ENCODE assay signal across 8 cellular contexts in genomic region chr2:231613655-231614558, GRCh38. TPM values are rescaled to one million over a fixed set of nuclear protein-coding genes. Genes with fewer than 3 reads are reported as not detected.
A peak's percentile ranks its signal among the peaks of the same experiment; 100 is the strongest.
DNase-seq lines count a peak whose midpoint lies in the region; ATAC-seq, FAIRE-seq and TF ChIP-seq lines count a peak whose summit lies in the region.

No MANE protein-coding gene starts in this region.

- POLR2A ChIA-PET in GM10248 (lab: Yijun Ruan, JAX): interaction anchor here (0.6 to 4.2 kb wide), 9 partner anchors 59 to 149 kb away, joined by 3 to 33 read pairs (median 6); partner anchors contain the start of gene PTMA

- peaks cover 19% of the 10 kb centered on the region for H3K4me1 Mint-ChIP-seq in T-helper 17 cell

- DNase-seq in GM10248 (ENCODE audit: extremely low spot score) (peak; percentile 91), H54 (ENCODE audit: insufficient read length, low spot score) (peak; percentile 80), T-helper 17 cell (peak; percentile 33 to 53 (median 50)), ascending aorta (ENCODE audit: low spot score in 2 of 2) (peak; percentile 61 to 96), hepatocyte (ENCODE audit: low spot score) (peak; percentile 95), renal cortical epithelial cell (ENCODE audit: low read depth) (peak; percentile 56), WERI-Rb-1 (no peak)

- no peak overlapping the region for H2AFZ ChIP-seq in Loucy (ENCODE audit: low read length)
- H2AFZ ChIP-seq in hepatocyte: peak overlapping the region; percentile 87

- H3K4me3 ChIP-seq in Loucy (ENCODE audit: low read length, poor library complexity, severe bottlenecking): peak overlapping the region; percentile 91
- H3K4me3 ChIP-seq in ascending aorta: peak overlapping the region; percentile 51 to 61
- peak overlapping the region; percentile 37 for H3K4me3 ChIP-seq in hepatocyte
- H3K4me3 ChIP-seq in WERI-Rb-1 (ENCODE audit: low read depth, low read length): no peak overlapping the region

- H3K27ac ChIP-seq in ascending aorta (peak overlapping the region; percentile 96 to 100), hepatocyte (peak overlapping the region; percentile 99), WERI-Rb-1 (no peak overlapping the region)

- H4K20me1 ChIP-seq in Loucy (ENCODE audit: insufficient read depth, low read length, poor library complexity, severe bottlenecking) (no peaks in the 10 kb centered on the region), hepatocyte (ENCODE audit: insufficient read depth, poor library complexity, severe bottlenecking) (no peaks in the 10 kb centered on the region)

- peak overlapping the region; percentile 92 for H3K4me3 Mint-ChIP-seq in T-helper 17 cell

- TF ChIP-seq CTCF in GM10248 (IDR thresholded peaks at IDR 0.05; ENCODE audit: control extremely low read depth, extremely low read depth, low read depth, missing control alignments): peak; percentile 17
- 0 out of 2 replicates have a peak, but pooled peaks have one; percentile 23 for TF ChIP-seq CTCF in Loucy (conservative IDR thresholded peaks at IDR 0.05; ENCODE audit: low read length)
- TF ChIP-seq CTCF in ascending aorta (IDR thresholded peaks at IDR 0.05): peak; percentile 27 to 41 (median 29)
- TF ChIP-seq CTCF in hepatocyte (IDR thresholded peaks at IDR 0.05; ENCODE audit: poor library complexity): peak; percentile 30
- TF ChIP-seq CTCF in WERI-Rb-1 (IDR thresholded peaks at IDR 0.05; ENCODE audit: low read depth, low read length): no peak

- peak overlapping the region; percentile 99 for H3K9ac ChIP-seq in Loucy (ENCODE audit: low read depth, low read length, poor library complexity, severe bottlenecking)

- FAIRE-seq in H54 (lab: Jason Lieb, UNC): no peak

- H3F3A ChIP-seq in Loucy (ENCODE audit: low read depth): peaks cover 3% of the 10 kb centered on the region; the same call in 1 of the 2 replicates

- CTCF ChIA-PET in GM10248 (lab: Yijun Ruan, JAX): interaction anchor here (0.6 to 15.5 kb wide), 33 partner anchors 8 to 145 kb away, joined by 3 to 243 read pairs (median 6); partner anchors contain the start of gene PTMA

- H3K4me1 ChIP-seq in Loucy (ENCODE audit: insufficient read depth, low read length, poor library complexity, severe bottlenecking) (peaks cover 50% of the 10 kb centered on the region), ascending aorta (peaks cover 21 to 44% of the 10 kb centered on the region in 2 donors), hepatocyte (ENCODE audit: insufficient read depth) (peaks cover 48% of the 10 kb centered on the region)

- H3K36me3 ChIP-seq in Loucy (ENCODE audit: insufficient read depth, low read length): no peaks in the 10 kb centered on the region
- no peaks in the 10 kb centered on the region for H3K36me3 ChIP-seq in ascending aorta
- H3K36me3 ChIP-seq in hepatocyte (replicated peaks; ENCODE audit: insufficient read depth, low read depth): no peaks in the 10 kb centered on the region
- H3K36me3 ChIP-seq in WERI-Rb-1: no peaks in the 10 kb centered on the region

- no peaks in the 10 kb centered on the region for H3K9me3 ChIP-seq in Loucy (ENCODE audit: insufficient read depth, low read depth, low read length)
- no peaks in the 10 kb centered on the region for H3K9me3 ChIP-seq in T-helper 17 cell (ENCODE audit: control insufficient read depth, low read length, poor library complexity, severe bottlenecking)
- H3K9me3 ChIP-seq in ascending aorta: no peaks in the 10 kb centered on the region
- no peaks in the 10 kb centered on the region for H3K9me3 ChIP-seq in hepatocyte (ENCODE audit: low read depth)
- H3K9me3 ChIP-seq in WERI-Rb-1 (ENCODE audit: severe bottlenecking): no peaks in the 10 kb centered on the region

- peak overlapping the region; percentile 95 for H3K27ac Mint-ChIP-seq in T-helper 17 cell

- H3K4me2 ChIP-seq in Loucy (ENCODE audit: low read depth, low read length, poor library complexity, severe bottlenecking) (peak overlapping the region; percentile 91), hepatocyte (peak overlapping the region; percentile 92)

- H3K79me2 ChIP-seq in Loucy (ENCODE audit: insufficient read depth, low read length): peaks cover 38% of the 10 kb centered on the region
- H3K79me2 ChIP-seq in hepatocyte: no peaks in the 10 kb centered on the region

- H3K9me2 ChIP-seq in Loucy (replicated peaks; ENCODE audit: low read depth, low read length): no peaks in the 10 kb centered on the region
- H3K9me2 ChIP-seq in hepatocyte (replicated peaks; ENCODE audit: insufficient read depth): no peaks in the 10 kb centered on the region

- H3K36me3 Mint-ChIP-seq in T-helper 17 cell (ENCODE audit: low read depth): no peaks in the 10 kb centered on the region

- no peaks in the 10 kb centered on the region for H3K27me3 Mint-ChIP-seq in T-helper 17 cell

- 2% methylated on average over 60 of the region's 86 CpGs for WGBS in hepatocyte (ENCODE audit: low lambda C conversion rate, missing lambda C conversion rate)

- TF ChIP-seq POLR2A in H54 (IDR thresholded peaks at IDR 0.05; ENCODE audit: low read depth, low read length): 0 out of 2 replicates have a peak, but pooled peaks have one; percentile 16

- intact Hi-C loops in ascending aorta (cut with DNase I): loop anchor here (1.0 to 5.0 kb wide), 3 partner anchors 28 to 168 kb away; partner anchors contain the start of gene PDE6D

- H3K27me3 ChIP-seq in Loucy (ENCODE audit: insufficient read depth, low read length, poor library complexity, severe bottlenecking) (no peaks in the 10 kb centered on the region), ascending aorta (no peaks in the 10 kb centered on the region), hepatocyte (no peaks in the 10 kb centered on the region), WERI-Rb-1 (ENCODE audit: insufficient read depth, low read depth, severe bottlenecking) (no peaks in the 10 kb centered on the region)

- peak; percentile 65 for ATAC-seq in T-helper 17 cell

RNA-seq across cellular contexts. Expression of gene TEX44, which starts 21.2 kb away (rescaled TPM):
- total RNA-seq in T-helper 17 cell (not detected), ascending aorta (not detected), hepatocyte (not detected in 2 replicates), renal cortical epithelial cell (not detected in 2 replicates)
- not detected in 2 replicates for polyA plus RNA-seq in hepatocyte
